In genomic region chr11:795638-796564, GRCh38 we compare ENCODE assay signal across 1 cellular context.
A peak's percentile ranks its signal among the peaks of the same experiment; 100 is the strongest.
TF ChIP-seq lines count a peak whose summit lies in the region.

No MANE protein-coding gene starts in this region.

TF ChIP-seq in HepG2, 621 proteins besides CTCF, POLR2A, EP300 and RAD21 (continued from another document and continues in another):
- TF ChIP-seq ZNF260 (CRISPR knock-in tag; IDR thresholded peaks at IDR 0.05; ENCODE audit: borderline replicate concordance, low read depth), result no peak
- TF ChIP-seq ZEB1 (IDR thresholded peaks at IDR 0.05; ENCODE audit: insufficient replicate concordance, low read depth), result no peak
- peak; percentile 89 for TF ChIP-seq SAP130 (CRISPR knock-in tag; IDR thresholded peaks at IDR 0.05; ENCODE audit: low read depth)
- no peak for TF ChIP-seq NR2F2 (IDR thresholded peaks at IDR 0.05; ENCODE audit: borderline replicate concordance, low read depth)
- TF ChIP-seq NFKB2 (CRISPR knock-in tag; IDR thresholded peaks at IDR 0.05; ENCODE audit: borderline replicate concordance), result no peak
- no peak for TF ChIP-seq RARG (CRISPR knock-in tag; IDR thresholded peaks at IDR 0.05; ENCODE audit: low read depth)
- TF ChIP-seq ZNF280B (CRISPR knock-in tag; IDR thresholded peaks at IDR 0.05; ENCODE audit: borderline replicate concordance), result no peak
- no peak for TF ChIP-seq ELF1 (CRISPR knock-in tag; IDR thresholded peaks at IDR 0.05)
- TF ChIP-seq KMT2A (CRISPR knock-in tag; IDR thresholded peaks at IDR 0.05), result no peak
- no peak for TF ChIP-seq SKIL (CRISPR knock-in tag; IDR thresholded peaks at IDR 0.05; ENCODE audit: borderline replicate concordance)
- TF ChIP-seq ZNF446 (CRISPR knock-in tag; IDR thresholded peaks at IDR 0.05), result no peak
- peak; percentile 54; the same call in 1 of the 2 replicates for TF ChIP-seq ZNF687 (CRISPR knock-in tag; IDR thresholded peaks at IDR 0.05)
- TF ChIP-seq GRHL1 (CRISPR knock-in tag; conservative IDR thresholded peaks at IDR 0.05), result no peak
- no peak for TF ChIP-seq AKNA (CRISPR knock-in tag; IDR thresholded peaks at IDR 0.05; ENCODE audit: borderline replicate concordance)
- TF ChIP-seq ZNF138 (CRISPR knock-in tag; IDR thresholded peaks at IDR 0.05; ENCODE audit: low read depth), result peak; percentile 38; the same call in 1 of the 2 replicates
- no peak for TF ChIP-seq IKZF5 (CRISPR knock-in tag; IDR thresholded peaks at IDR 0.05)
- TF ChIP-seq PAWR (CRISPR knock-in tag; IDR thresholded peaks at IDR 0.05; ENCODE audit: borderline replicate concordance), result no peak
- TF ChIP-seq JUNB (CRISPR knock-in tag; IDR thresholded peaks at IDR 0.05; ENCODE audit: borderline replicate concordance), result no peak
- TF ChIP-seq U2AF2 (IDR thresholded peaks at IDR 0.05; ENCODE audit: low read depth, low read length), result no peak
- TF ChIP-seq ZNF224 (CRISPR knock-in tag; IDR thresholded peaks at IDR 0.05), result no peak
- TF ChIP-seq ATF1 (CRISPR knock-in tag; IDR thresholded peaks at IDR 0.05), result no peak
- no peak for TF ChIP-seq NFAT5 (CRISPR knock-in tag; IDR thresholded peaks at IDR 0.05)
- peak; percentile 13; the same call in 1 of the 2 replicates for TF ChIP-seq ZNF574 (CRISPR knock-in tag; IDR thresholded peaks at IDR 0.05)
- no peak for TF ChIP-seq ZFP37 (CRISPR knock-in tag; IDR thresholded peaks at IDR 0.05; ENCODE audit: borderline replicate concordance)
- 0 out of 2 replicates have a peak, but pooled peaks have one; percentile 16 for TF ChIP-seq ZNF691 (CRISPR knock-in tag; IDR thresholded peaks at IDR 0.05; ENCODE audit: borderline replicate concordance, low read depth)
- no peak for TF ChIP-seq ZNF713 (CRISPR knock-in tag; IDR thresholded peaks at IDR 0.05)
- TF ChIP-seq POGZ (CRISPR knock-in tag; IDR thresholded peaks at IDR 0.05), result no peak
- no peak for TF ChIP-seq ZNF619 (CRISPR knock-in tag; IDR thresholded peaks at IDR 0.05)
